Comparison of ENCODE assay signal across 1 cellular context in the genomic region with DNA sequence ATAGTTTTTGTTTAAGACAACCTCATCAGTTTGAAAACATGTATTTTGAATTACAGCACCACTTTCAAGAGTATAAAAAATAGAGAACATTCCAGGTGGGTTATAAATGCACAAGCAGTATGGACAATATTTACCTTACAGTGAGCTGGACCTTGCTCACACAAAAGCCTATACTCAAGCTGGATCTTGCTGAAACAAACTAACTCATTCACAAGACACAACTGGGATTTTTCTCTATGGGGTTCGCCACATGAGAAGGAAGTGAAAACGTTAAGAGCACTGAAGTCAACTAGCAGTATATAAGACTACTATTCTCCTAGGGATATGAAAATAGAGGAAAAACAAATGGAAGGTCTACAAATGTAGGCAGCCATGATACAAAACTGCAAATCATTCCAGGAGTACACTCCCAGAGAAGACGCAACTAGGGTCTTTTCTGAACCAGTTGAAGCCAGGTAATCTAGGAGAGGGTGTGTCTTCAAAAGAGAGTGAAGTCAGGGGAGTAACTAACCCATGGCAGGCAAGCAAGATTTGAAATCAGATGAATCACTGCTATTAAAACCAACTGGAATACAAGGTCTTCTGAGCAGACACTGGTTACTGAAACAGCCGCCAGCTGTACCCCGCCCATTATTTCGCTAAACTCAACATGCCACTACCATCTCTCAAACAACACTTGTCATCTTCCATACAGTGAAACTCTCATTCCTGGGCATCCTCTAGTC.
TF ChIP-seq lines count a peak whose summit lies in the region.

No MANE protein-coding gene starts in this region.

TF ChIP-seq in HepG2, 621 proteins besides CTCF, POLR2A, EP300 and RAD21 (continued from another document and continues in another):
- TF ChIP-seq, protein P1, sequence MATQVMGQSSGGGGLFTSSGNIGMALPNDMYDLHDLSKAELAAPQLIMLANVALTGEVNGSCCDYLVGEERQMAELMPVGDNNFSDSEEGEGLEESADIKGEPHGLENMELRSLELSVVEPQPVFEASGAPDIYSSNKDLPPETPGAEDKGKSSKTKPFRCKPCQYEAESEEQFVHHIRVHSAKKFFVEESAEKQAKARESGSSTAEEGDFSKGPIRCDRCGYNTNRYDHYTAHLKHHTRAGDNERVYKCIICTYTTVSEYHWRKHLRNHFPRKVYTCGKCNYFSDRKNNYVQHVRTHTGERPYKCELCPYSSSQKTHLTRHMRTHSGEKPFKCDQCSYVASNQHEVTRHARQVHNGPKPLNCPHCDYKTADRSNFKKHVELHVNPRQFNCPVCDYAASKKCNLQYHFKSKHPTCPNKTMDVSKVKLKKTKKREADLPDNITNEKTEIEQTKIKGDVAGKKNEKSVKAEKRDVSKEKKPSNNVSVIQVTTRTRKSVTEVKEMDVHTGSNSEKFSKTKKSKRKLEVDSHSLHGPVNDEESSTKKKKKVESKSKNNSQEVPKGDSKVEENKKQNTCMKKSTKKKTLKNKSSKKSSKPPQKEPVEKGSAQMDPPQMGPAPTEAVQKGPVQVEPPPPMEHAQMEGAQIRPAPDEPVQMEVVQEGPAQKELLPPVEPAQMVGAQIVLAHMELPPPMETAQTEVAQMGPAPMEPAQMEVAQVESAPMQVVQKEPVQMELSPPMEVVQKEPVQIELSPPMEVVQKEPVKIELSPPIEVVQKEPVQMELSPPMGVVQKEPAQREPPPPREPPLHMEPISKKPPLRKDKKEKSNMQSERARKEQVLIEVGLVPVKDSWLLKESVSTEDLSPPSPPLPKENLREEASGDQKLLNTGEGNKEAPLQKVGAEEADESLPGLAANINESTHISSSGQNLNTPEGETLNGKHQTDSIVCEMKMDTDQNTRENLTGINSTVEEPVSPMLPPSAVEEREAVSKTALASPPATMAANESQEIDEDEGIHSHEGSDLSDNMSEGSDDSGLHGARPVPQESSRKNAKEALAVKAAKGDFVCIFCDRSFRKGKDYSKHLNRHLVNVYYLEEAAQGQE (IDR thresholded peaks at IDR 0.05; ENCODE audit: borderline replicate concordance in 1 of 2, low read depth in 1 of 2, low read length in 2 of 2), result no peak
- TF ChIP-seq ZFP37 (CRISPR knock-in tag; IDR thresholded peaks at IDR 0.05; ENCODE audit: borderline replicate concordance) (no peak), FOXA3 (CRISPR knock-in tag; IDR thresholded peaks at IDR 0.05) (peak; percentile 54), MIER3 (CRISPR knock-in tag; IDR thresholded peaks at IDR 0.05; ENCODE audit: borderline replicate concordance) (peak; percentile 26; the same call in 1 of the 2 replicates), GTF2F1 (IDR thresholded peaks at IDR 0.05; ENCODE audit: low read length) (no peak), ZMYM4 (CRISPR knock-in tag; IDR thresholded peaks at IDR 0.05) (no peak), GLI4 (CRISPR knock-in tag; IDR thresholded peaks at IDR 0.05; ENCODE audit: borderline replicate concordance) (peak; percentile 69; the same call in 1 of the 2 replicates), SP1 (IDR thresholded peaks at IDR 0.05) (no peak), SP1 (CRISPR knock-in tag; IDR thresholded peaks at IDR 0.05) (no peak), ZNF749 (CRISPR knock-in tag; IDR thresholded peaks at IDR 0.05; ENCODE audit: borderline replicate concordance) (no peak), ZNF343 (CRISPR knock-in tag; IDR thresholded peaks at IDR 0.05) (no peak), ZNF614 (CRISPR knock-in tag; IDR thresholded peaks at IDR 0.05; ENCODE audit: borderline replicate concordance) (peak; percentile 67), HMG20A (CRISPR knock-in tag; IDR thresholded peaks at IDR 0.05; ENCODE audit: borderline replicate concordance) (peak; percentile 48; the same call in 1 of the 2 replicates), LCORL (IDR thresholded peaks at IDR 0.05) (no peak), LCORL (CRISPR knock-in tag; IDR thresholded peaks at IDR 0.05) (0 out of 2 replicates have a peak, but pooled peaks have one; percentile 31), ZFP36L1 (CRISPR knock-in tag; IDR thresholded peaks at IDR 0.05) (no peak), KMT2A (CRISPR knock-in tag; IDR thresholded peaks at IDR 0.05) (peak; percentile 50; the same call in 1 of the 2 replicates), KAT8 (CRISPR knock-in tag; IDR thresholded peaks at IDR 0.05) (peak; percentile 13; the same call in 1 of the 2 replicates), ZFP62 (CRISPR knock-in tag; IDR thresholded peaks at IDR 0.05) (no peak), ATRX (CRISPR knock-in tag; IDR thresholded peaks at IDR 0.05; ENCODE audit: borderline replicate concordance) (no peak), NFRKB (IDR thresholded peaks at IDR 0.05) (no peak), CENPX (CRISPR knock-in tag; IDR thresholded peaks at IDR 0.05) (no peak), ATF7-NPFF (CRISPR knock-in tag; IDR thresholded peaks at IDR 0.05; ENCODE audit: low read depth) (0 out of 2 replicates have a peak, but pooled peaks have one; percentile 35), ERF (CRISPR knock-in tag; IDR thresholded peaks at IDR 0.05) (0 out of 2 replicates have a peak, but pooled peaks have one; percentile 17), SRSF4 (IDR thresholded peaks at IDR 0.05; ENCODE audit: low read depth, low read length, poor library complexity, severe bottlenecking) (no peak), CHD2 (IDR thresholded peaks at IDR 0.05; ENCODE audit: low read depth, low read length) (no peak), KLF16 (CRISPR knock-in tag; IDR thresholded peaks at IDR 0.05) (peak in 1 of 2 experiments; percentile 14; a peak in 1 of 4 replicates), FOXA1 (IDR thresholded peaks at IDR 0.05) (no peak), FOXA1 (CRISPR knock-in tag; IDR thresholded peaks at IDR 0.05) (peak; percentile 64; the same call in 1 of the 2 replicates), ZNF589 (CRISPR knock-in tag; conservative IDR thresholded peaks at IDR 0.05) (no peak), IKZF4 (CRISPR knock-in tag; IDR thresholded peaks at IDR 0.05; ENCODE audit: borderline replicate concordance, low read depth, not compliant biosample characterization) (no peak)
- TF ChIP-seq, protein P2, sequence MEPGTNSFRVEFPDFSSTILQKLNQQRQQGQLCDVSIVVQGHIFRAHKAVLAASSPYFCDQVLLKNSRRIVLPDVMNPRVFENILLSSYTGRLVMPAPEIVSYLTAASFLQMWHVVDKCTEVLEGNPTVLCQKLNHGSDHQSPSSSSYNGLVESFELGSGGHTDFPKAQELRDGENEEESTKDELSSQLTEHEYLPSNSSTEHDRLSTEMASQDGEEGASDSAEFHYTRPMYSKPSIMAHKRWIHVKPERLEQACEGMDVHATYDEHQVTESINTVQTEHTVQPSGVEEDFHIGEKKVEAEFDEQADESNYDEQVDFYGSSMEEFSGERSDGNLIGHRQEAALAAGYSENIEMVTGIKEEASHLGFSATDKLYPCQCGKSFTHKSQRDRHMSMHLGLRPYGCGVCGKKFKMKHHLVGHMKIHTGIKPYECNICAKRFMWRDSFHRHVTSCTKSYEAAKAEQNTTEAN (CRISPR knock-in tag; conservative IDR thresholded peaks at IDR 0.05), result peak; percentile 73
- TF ChIP-seq, protein P3, sequence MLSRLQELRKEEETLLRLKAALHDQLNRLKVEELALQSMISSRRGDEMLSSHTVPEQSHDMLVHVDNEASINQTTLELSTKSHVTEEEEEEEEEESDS (CRISPR knock-in tag; IDR thresholded peaks at IDR 0.05; ENCODE audit: borderline replicate concordance), result no peak
- TF ChIP-seq, protein P4, sequence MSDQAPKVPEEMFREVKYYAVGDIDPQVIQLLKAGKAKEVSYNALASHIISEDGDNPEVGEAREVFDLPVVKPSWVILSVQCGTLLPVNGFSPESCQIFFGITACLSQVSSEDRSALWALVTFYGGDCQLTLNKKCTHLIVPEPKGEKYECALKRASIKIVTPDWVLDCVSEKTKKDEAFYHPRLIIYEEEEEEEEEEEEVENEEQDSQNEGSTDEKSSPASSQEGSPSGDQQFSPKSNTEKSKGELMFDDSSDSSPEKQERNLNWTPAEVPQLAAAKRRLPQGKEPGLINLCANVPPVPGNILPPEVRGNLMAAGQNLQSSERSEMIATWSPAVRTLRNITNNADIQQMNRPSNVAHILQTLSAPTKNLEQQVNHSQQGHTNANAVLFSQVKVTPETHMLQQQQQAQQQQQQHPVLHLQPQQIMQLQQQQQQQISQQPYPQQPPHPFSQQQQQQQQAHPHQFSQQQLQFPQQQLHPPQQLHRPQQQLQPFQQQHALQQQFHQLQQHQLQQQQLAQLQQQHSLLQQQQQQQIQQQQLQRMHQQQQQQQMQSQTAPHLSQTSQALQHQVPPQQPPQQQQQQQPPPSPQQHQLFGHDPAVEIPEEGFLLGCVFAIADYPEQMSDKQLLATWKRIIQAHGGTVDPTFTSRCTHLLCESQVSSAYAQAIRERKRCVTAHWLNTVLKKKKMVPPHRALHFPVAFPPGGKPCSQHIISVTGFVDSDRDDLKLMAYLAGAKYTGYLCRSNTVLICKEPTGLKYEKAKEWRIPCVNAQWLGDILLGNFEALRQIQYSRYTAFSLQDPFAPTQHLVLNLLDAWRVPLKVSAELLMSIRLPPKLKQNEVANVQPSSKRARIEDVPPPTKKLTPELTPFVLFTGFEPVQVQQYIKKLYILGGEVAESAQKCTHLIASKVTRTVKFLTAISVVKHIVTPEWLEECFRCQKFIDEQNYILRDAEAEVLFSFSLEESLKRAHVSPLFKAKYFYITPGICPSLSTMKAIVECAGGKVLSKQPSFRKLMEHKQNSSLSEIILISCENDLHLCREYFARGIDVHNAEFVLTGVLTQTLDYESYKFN (CRISPR knock-in tag; conservative IDR thresholded peaks at IDR 0.05), result peak; percentile 69
- TF ChIP-seq, protein P5, sequence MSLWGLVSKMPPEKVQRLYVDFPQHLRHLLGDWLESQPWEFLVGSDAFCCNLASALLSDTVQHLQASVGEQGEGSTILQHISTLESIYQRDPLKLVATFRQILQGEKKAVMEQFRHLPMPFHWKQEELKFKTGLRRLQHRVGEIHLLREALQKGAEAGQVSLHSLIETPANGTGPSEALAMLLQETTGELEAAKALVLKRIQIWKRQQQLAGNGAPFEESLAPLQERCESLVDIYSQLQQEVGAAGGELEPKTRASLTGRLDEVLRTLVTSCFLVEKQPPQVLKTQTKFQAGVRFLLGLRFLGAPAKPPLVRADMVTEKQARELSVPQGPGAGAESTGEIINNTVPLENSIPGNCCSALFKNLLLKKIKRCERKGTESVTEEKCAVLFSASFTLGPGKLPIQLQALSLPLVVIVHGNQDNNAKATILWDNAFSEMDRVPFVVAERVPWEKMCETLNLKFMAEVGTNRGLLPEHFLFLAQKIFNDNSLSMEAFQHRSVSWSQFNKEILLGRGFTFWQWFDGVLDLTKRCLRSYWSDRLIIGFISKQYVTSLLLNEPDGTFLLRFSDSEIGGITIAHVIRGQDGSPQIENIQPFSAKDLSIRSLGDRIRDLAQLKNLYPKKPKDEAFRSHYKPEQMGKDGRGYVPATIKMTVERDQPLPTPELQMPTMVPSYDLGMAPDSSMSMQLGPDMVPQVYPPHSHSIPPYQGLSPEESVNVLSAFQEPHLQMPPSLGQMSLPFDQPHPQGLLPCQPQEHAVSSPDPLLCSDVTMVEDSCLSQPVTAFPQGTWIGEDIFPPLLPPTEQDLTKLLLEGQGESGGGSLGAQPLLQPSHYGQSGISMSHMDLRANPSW (CRISPR knock-in tag; IDR thresholded peaks at IDR 0.05; ENCODE audit: borderline replicate concordance), result no peak
- TF ChIP-seq, protein P6, sequence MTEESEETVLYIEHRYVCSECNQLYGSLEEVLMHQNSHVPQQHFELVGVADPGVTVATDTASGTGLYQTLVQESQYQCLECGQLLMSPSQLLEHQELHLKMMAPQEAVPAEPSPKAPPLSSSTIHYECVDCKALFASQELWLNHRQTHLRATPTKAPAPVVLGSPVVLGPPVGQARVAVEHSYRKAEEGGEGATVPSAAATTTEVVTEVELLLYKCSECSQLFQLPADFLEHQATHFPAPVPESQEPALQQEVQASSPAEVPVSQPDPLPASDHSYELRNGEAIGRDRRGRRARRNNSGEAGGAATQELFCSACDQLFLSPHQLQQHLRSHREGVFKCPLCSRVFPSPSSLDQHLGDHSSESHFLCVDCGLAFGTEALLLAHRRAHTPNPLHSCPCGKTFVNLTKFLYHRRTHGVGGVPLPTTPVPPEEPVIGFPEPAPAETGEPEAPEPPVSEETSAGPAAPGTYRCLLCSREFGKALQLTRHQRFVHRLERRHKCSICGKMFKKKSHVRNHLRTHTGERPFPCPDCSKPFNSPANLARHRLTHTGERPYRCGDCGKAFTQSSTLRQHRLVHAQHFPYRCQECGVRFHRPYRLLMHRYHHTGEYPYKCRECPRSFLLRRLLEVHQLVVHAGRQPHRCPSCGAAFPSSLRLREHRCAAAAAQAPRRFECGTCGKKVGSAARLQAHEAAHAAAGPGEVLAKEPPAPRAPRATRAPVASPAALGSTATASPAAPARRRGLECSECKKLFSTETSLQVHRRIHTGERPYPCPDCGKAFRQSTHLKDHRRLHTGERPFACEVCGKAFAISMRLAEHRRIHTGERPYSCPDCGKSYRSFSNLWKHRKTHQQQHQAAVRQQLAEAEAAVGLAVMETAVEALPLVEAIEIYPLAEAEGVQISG (CRISPR knock-in tag; IDR thresholded peaks at IDR 0.05), result no peak
- TF ChIP-seq, protein P7, sequence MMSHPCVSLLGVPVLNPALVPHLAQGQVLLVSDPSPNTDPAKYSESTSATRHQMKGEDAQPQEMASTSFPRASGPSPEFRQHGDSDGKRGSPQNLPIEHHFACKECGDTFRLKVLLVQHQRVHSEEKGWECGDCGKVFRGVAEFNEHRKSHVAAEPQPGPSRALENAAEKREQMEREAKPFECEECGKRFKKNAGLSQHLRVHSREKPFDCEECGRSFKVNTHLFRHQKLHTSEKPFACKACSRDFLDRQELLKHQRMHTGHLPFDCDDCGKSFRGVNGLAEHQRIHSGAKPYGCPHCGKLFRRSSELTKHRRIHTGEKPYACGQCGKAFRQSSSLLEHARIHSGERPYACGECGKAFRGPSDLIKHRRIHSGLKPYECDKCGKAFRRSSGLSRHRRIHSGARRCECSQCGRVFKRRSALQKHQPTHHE (CRISPR knock-in tag; IDR thresholded peaks at IDR 0.05; ENCODE audit: borderline replicate concordance), result no peak
- TF ChIP-seq, protein P8, sequence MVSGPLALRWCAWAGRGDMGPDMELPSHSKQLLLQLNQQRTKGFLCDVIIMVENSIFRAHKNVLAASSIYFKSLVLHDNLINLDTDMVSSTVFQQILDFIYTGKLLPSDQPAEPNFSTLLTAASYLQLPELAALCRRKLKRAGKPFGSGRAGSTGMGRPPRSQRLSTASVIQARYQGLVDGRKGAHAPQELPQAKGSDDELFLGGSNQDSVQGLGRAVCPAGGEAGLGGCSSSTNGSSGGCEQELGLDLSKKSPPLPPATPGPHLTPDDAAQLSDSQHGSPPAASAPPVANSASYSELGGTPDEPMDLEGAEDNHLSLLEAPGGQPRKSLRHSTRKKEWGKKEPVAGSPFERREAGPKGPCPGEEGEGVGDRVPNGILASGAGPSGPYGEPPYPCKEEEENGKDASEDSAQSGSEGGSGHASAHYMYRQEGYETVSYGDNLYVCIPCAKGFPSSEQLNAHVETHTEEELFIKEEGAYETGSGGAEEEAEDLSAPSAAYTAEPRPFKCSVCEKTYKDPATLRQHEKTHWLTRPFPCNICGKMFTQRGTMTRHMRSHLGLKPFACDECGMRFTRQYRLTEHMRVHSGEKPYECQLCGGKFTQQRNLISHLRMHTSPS (CRISPR knock-in tag; IDR thresholded peaks at IDR 0.05; ENCODE audit: low read depth), result no peak
- TF ChIP-seq, protein P9, sequence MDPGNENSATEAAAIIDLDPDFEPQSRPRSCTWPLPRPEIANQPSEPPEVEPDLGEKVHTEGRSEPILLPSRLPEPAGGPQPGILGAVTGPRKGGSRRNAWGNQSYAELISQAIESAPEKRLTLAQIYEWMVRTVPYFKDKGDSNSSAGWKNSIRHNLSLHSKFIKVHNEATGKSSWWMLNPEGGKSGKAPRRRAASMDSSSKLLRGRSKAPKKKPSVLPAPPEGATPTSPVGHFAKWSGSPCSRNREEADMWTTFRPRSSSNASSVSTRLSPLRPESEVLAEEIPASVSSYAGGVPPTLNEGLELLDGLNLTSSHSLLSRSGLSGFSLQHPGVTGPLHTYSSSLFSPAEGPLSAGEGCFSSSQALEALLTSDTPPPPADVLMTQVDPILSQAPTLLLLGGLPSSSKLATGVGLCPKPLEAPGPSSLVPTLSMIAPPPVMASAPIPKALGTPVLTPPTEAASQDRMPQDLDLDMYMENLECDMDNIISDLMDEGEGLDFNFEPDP (CRISPR knock-in tag; conservative IDR thresholded peaks at IDR 0.05), result no peak
